14 cellular contexts compared by ENCODE assay signal in the genomic region with DNA sequence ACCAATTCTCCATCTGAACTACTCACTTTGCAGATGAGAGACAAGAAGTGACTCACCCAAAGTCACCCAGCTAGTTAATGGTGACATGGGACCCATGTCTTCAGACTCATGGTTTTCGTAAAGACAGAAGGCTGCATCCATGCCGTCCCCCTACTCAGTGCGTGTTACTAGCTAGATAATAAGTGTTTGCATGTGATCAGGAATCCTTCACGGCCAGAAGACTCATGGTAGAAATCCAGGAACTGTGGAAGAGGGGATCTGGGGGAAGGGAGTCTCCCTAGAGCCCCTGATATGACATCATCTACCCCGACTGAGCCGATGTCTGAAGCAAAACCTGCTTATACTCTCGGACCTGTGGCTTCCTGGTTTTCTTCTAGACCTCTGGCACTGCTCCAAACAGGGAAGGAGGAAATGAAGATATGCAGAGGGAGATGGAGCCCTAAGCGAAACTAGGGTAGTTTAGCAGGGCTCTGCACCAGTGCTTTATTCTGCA. TPM values are rescaled to one million over a fixed set of nuclear protein-coding genes. Genes with fewer than 3 reads are reported as not detected.
DNase-seq lines count a peak whose midpoint lies in the region; TF ChIP-seq lines count a peak whose summit lies in the region.
"Had no signal": no experiment of that assay in that cellular context is flagged by ENCODE, and none has a peak within 500 bp of the region (broad histone marks: within the 10 kb centered on the region; RNA-seq: fewer than 3 reads in every experiment).

No MANE protein-coding gene starts in this region.

- H3K36me3 ChIP-seq in WERI-Rb-1 = no peaks in the 10 kb centered on the region; the same call in 1 of the 2 replicates
- H3K36me3 ChIP-seq: Peyer's patch had no signal

- H3K9me3 ChIP-seq in WERI-Rb-1 (ENCODE audit: severe bottlenecking) = no peaks in the 10 kb centered on the region
- H3K9me3 ChIP-seq: Peyer's patch had no signal

- DNase-seq in GDM1 (lab: John Stamatoyannopoulos, UW) (peak; percentile 50), NCI-H146 (lab: John Stamatoyannopoulos, UW) (peak; percentile 69), WERI-Rb-1 (peak; percentile 76), mucosa of gallbladder (ENCODE audit: low spot score) (peak; percentile 67), AG08395 (ENCODE audit: low spot score) (no peak), T-helper 2 cell (no peak)
- DNase-seq in activated effector memory CD4-positive, alpha-beta T cell treated with anti-CD3 and anti-CD28 coated beads, Interleukin-2, amount 50 U/mL, for 16 hours = no peak
- DNase-seq: activated CD4-positive, alpha-beta T cell treated with anti-CD3 and anti-CD28 coated beads for 36 hours; effector memory CD8-positive, alpha-beta T cell; GF-D8; nucleus accumbens; stimulated activated CD4-positive, alpha-beta T cell treated with anti-CD3 and anti-CD28 coated beads, Interleukin-4, amount 100 ng/mL, for 4 hours had no signal

- TF ChIP-seq CTCF in WERI-Rb-1 (IDR thresholded peaks at IDR 0.05; ENCODE audit: low read depth, low read length) = no peak

- no peaks in the 10 kb centered on the region for H3K27me3 ChIP-seq in WERI-Rb-1 (ENCODE audit: insufficient read depth, low read depth, severe bottlenecking)
- H3K27me3 ChIP-seq: Peyer's patch had no signal

- peak overlapping the region; percentile 95 for H3K27ac ChIP-seq in WERI-Rb-1
- H3K27ac ChIP-seq: Peyer's patch had no signal

- peak overlapping the region; percentile 42 for H3K4me3 ChIP-seq in WERI-Rb-1 (ENCODE audit: low read depth, low read length)
- H3K4me3 ChIP-seq: Peyer's patch had no signal

RNA-seq across cellular contexts. Expression of a gene that starts 3.3 kb away (rescaled TPM):
- 5.3 TPM for total RNA-seq in mucosa of gallbladder
- total RNA-seq: temporal lobe had no signal

RNA-seq across cellular contexts. Expression of a gene that starts 24.4 kb away (rescaled TPM):
- total RNA-seq in mucosa of gallbladder = 20.1 TPM

RNA-seq across cellular contexts. Expression of a gene that starts 24.5 kb away (rescaled TPM):
- 29.0 TPM for total RNA-seq in mucosa of gallbladder

RNA-seq across cellular contexts. Expression of a gene that starts 40.2 kb away (rescaled TPM):
- total RNA-seq in mucosa of gallbladder = 8.1 TPM

RNA-seq across cellular contexts. Expression of a gene that starts 49.5 kb away (rescaled TPM):
- total RNA-seq in mucosa of gallbladder = 16.0 TPM

Comparison
In these comparisons a context has a peak if more than half of its experiments do, and no peak if none do; other contexts are left out.
1. DNase-seq: peak in GDM1 (single experiment), NCI-H146 (single experiment), WERI-Rb-1 (single experiment) and mucosa of gallbladder (single experiment); none in AG08395 (single experiment), activated effector memory CD4-positive, alpha-beta T cell treated with anti-CD3 and anti-CD28 coated beads, Interleukin-2, amount 50 U/mL, for 16 hours (single experiment) and T-helper 2 cell (0 of 5).